ENCODE assay signal across 22 cellular contexts in genomic region chr3:127732303-127732702, GRCh38. TPM values are rescaled to one million over a fixed set of nuclear protein-coding genes. Genes with fewer than 3 reads are reported as not detected.
DNase-seq lines count a peak whose midpoint lies in the region; ATAC-seq, FAIRE-seq and TF ChIP-seq lines count a peak whose summit lies in the region.
"Had no signal": no experiment of that assay in that cellular context is flagged by ENCODE, and none has a peak within 500 bp of the region (broad histone marks: within the 10 kb centered on the region; RNA-seq: fewer than 3 reads in every experiment).

No MANE protein-coding gene starts in this region.

- peaks cover 15% of the 10 kb centered on the region for H3K4me1 ChIP-seq in GM23338 (ENCODE audit: insufficient read depth)
- peaks cover 99% of the 10 kb centered on the region for H3K4me1 ChIP-seq in Karpas-422 (ENCODE audit: low read length)
- peaks cover 32% of the 10 kb centered on the region for H3K4me1 ChIP-seq in GM12878 (ENCODE audit: control insufficient read depth, insufficient read depth, low read length)
- H3K4me1 ChIP-seq in mesenchymal stem cell (ENCODE audit: control insufficient read depth, insufficient read depth, low read depth, low read length): peaks cover 43% of the 10 kb centered on the region
- H3K4me1 ChIP-seq in suprapubic skin: peaks cover 49% of the 10 kb centered on the region
- H3K4me1 ChIP-seq: Caco-2 had no signal

- H3K9ac ChIP-seq in Karpas-422 (ENCODE audit: low read length) (peak overlapping the region; percentile 36), GM12878 (ENCODE audit: control insufficient read depth, insufficient read depth, low read length) (peak overlapping the region; percentile 29), mesenchymal stem cell (ENCODE audit: low read length) (no peak overlapping the region)

- RAD21 ChIA-PET in GM12878 (lab: Charles Lee; ENCODE audit: unreplicated experiment): interaction anchor here (1.1 to 1.4 kb wide), 3 partner anchors 23 to 89 kb away, joined by 3 read pairs; no protein-coding TSS in a partner anchor

- no peak overlapping the region for H3K27ac Mint-ChIP-seq in GM23338
- H3K27ac Mint-ChIP-seq: activated CD4-positive, alpha-beta T cell treated with anti-CD3 and anti-CD28 coated beads for 36 hours; mesothelial cell of epicardium; T-helper 2 cell treated with Interferon-gamma antibody and Interleukin-4, amounts not matched to agents 5 μg/mL and 100 μg/mL, for 36 hours had no signal

- CTCF ChIA-PET in GM12878 (lab: Yijun Ruan, JAX): interaction anchor here (1.1 to 1.2 kb wide), 2 partner anchors 17 to 239 kb away, joined by 3 read pairs; no protein-coding TSS in a partner anchor

- peak; percentile 47 for DNase-seq in GM23338 (ENCODE audit: low spot score)
- DNase-seq in Karpas-422: no peak
- DNase-seq in GM12878 (ENCODE audit: low read depth, low spot score): no peak
- DNase-seq in mesenchymal stem cell: no peak
- DNase-seq in suprapubic skin (ENCODE audit: low spot score in 2 of 2): no peak
- DNase-seq in activated CD4-positive, alpha-beta T cell treated with anti-CD3 and anti-CD28 coated beads for 48 hours: no peak
- DNase-seq: activated CD4-positive, alpha-beta T cell treated with anti-CD3 and anti-CD28 coated beads for 36 hours; activated effector memory CD4-positive, alpha-beta T cell treated with Interleukin-2 at 50 U/mL for 16 hours; Caco-2; glutamatergic neuron; NCI-H510A; PC-9; tibial artery had no signal

- POLR2A ChIA-PET in GM12878 (lab: Charles Lee): interaction anchor here (1.0 kb wide), 1 partner anchor 21 kb away, joined by 4 read pairs; no protein-coding TSS in a partner anchor

- no peaks in the 10 kb centered on the region for H3F3A ChIP-seq in GM23338 (replicated peaks; ENCODE audit: low read depth)

- peak overlapping the region; percentile 81 for H2AK5ac ChIP-seq in mesenchymal stem cell (ENCODE audit: low read length, severe bottlenecking)

- H3K79me1 ChIP-seq in mesenchymal stem cell (replicated peaks; ENCODE audit: low read length, poor library complexity, severe bottlenecking): peaks cover 31% of the 10 kb centered on the region

- no peak overlapping the region for H3K4me2 ChIP-seq in GM23338
- peak overlapping the region; percentile 76 for H3K4me2 ChIP-seq in Karpas-422 (ENCODE audit: low read depth, low read length, poor library complexity, severe bottlenecking)
- peak overlapping the region; percentile 97 for H3K4me2 ChIP-seq in GM12878 (ENCODE audit: control insufficient read depth, insufficient read depth)
- no peak overlapping the region for H3K4me2 ChIP-seq in mesenchymal stem cell (ENCODE audit: low read length, poor library complexity, severe bottlenecking)
- H3K4me2 ChIP-seq: PC-9 had no signal

- no peaks in the 10 kb centered on the region for H3K9me3 ChIP-seq in Karpas-422 (ENCODE audit: low read length)
- no peaks in the 10 kb centered on the region for H3K9me3 ChIP-seq in GM12878 (replicated peaks; ENCODE audit: control insufficient read depth, insufficient read depth, low read length)
- no peaks in the 10 kb centered on the region for H3K9me3 ChIP-seq in mesenchymal stem cell (ENCODE audit: control insufficient read depth, low read length)
- H3K9me3 ChIP-seq in suprapubic skin: no peaks in the 10 kb centered on the region
- H3K9me3 ChIP-seq: adrenal gland, Caco-2, tibial artery had no signal

- H4K20me1 ChIP-seq in GM23338 (replicated peaks; ENCODE audit: insufficient read depth) (no peaks in the 10 kb centered on the region), Karpas-422 (ENCODE audit: insufficient read depth, low read depth, low read length) (no peaks in the 10 kb centered on the region), GM12878 (ENCODE audit: control insufficient read depth, insufficient read depth) (no peaks in the 10 kb centered on the region)

- H3K4ac ChIP-seq in mesenchymal stem cell (ENCODE audit: low read depth in 1 of 2, low read length in 2 of 2): no peak overlapping the region

- H3K4me3 Mint-ChIP-seq in GM23338: no peak overlapping the region
- H3K4me3 Mint-ChIP-seq: activated CD4-positive, alpha-beta T cell treated with anti-CD3 and anti-CD28 coated beads for 36 hours; mesothelial cell of epicardium; T-helper 2 cell treated with Interferon-gamma antibody and Interleukin-4, amounts not matched to agents 5 μg/mL and 100 μg/mL, for 36 hours had no signal

- ATAC-seq in GM23338 (peak; percentile 94), GM12878 (no peak), HG03196 (IDR thresholded peaks at IDR 0.05; ENCODE audit: unreplicated experiment) (no peak), GM19351 (IDR thresholded peaks at IDR 0.05; ENCODE audit: unreplicated experiment) (no peak)
- ATAC-seq: activated CD4-positive, alpha-beta T cell treated with anti-CD3 and anti-CD28 coated beads for 36 hours had no signal

- H2BK15ac ChIP-seq in mesenchymal stem cell (ENCODE audit: low read depth, poor library complexity, severe bottlenecking): no peak overlapping the region

- H3K27me3 Mint-ChIP-seq in GM23338 (ENCODE audit: insufficient read depth, low read depth, poor library complexity): peaks cover 1% of the 10 kb centered on the region

- TF ChIP-seq RAD21 in GM12878 (IDR thresholded peaks at IDR 0.05; ENCODE audit: insufficient read depth, low read depth, low read length): no peak

- H3K4me1 Mint-ChIP-seq in GM23338: peaks cover 36% of the 10 kb centered on the region
- H3K4me1 Mint-ChIP-seq: activated CD4-positive, alpha-beta T cell treated with anti-CD3 and anti-CD28 coated beads for 36 hours had no signal

- H3K23ac ChIP-seq in mesenchymal stem cell (ENCODE audit: low read length in 2 of 2): no peak overlapping the region

- no peak overlapping the region for H4K8ac ChIP-seq in mesenchymal stem cell (ENCODE audit: low read length)

- no peaks in the 10 kb centered on the region for H3K27me3 ChIP-seq in GM23338 (ENCODE audit: insufficient read depth)
- H3K27me3 ChIP-seq in Karpas-422 (ENCODE audit: low read length): no peaks in the 10 kb centered on the region
- no peaks in the 10 kb centered on the region for H3K27me3 ChIP-seq in GM12878 (replicated peaks in 1 of 2; ENCODE audit: control insufficient read depth in 2 of 2, insufficient read depth in 2 of 2, low read length in 1 of 2)
- no peaks in the 10 kb centered on the region for H3K27me3 ChIP-seq in mesenchymal stem cell (ENCODE audit: control insufficient read depth in 1 of 2, insufficient read depth in 1 of 2, low read length in 2 of 2)
- H3K27me3 ChIP-seq in suprapubic skin: no peaks in the 10 kb centered on the region
- H3K27me3 ChIP-seq: adrenal gland, cardiac muscle cell, tibial artery had no signal

- H3K36me3 Mint-ChIP-seq in GM23338 (ENCODE audit: low read depth): no peaks in the 10 kb centered on the region
- H3K36me3 Mint-ChIP-seq: mesothelial cell of epicardium had no signal

- no peak for FAIRE-seq in GM12878 (lab: Jason Lieb, UNC)
- FAIRE-seq: G401.6, HTR-8/SVneo, keratinocyte had no signal

- H3K27ac ChIP-seq in GM23338 (ENCODE audit: low read depth) (no peak overlapping the region), Karpas-422 (ENCODE audit: low read length) (peak overlapping the region; percentile 98), GM12878 (ENCODE audit: control insufficient read depth, insufficient read depth) (peak overlapping the region; percentile 67), mesenchymal stem cell (ENCODE audit: low read length, poor library complexity, severe bottlenecking) (no peak overlapping the region), suprapubic skin (no peak overlapping the region)
- H3K27ac ChIP-seq: adrenal gland, cardiac muscle cell, PC-9, tibial artery had no signal

- no peak overlapping the region for H2BK12ac ChIP-seq in mesenchymal stem cell (ENCODE audit: low read length in 2 of 2)

- H4K91ac ChIP-seq in mesenchymal stem cell (ENCODE audit: low read length): peak overlapping the region; percentile 43

- H3K36me3 ChIP-seq in GM23338 (ENCODE audit: insufficient read depth): no peaks in the 10 kb centered on the region
- peaks cover 8% of the 10 kb centered on the region; the same call in 1 of the 2 replicates for H3K36me3 ChIP-seq in Karpas-422 (ENCODE audit: insufficient read depth, low read length)
- peaks cover 7% of the 10 kb centered on the region in 2 experiments for H3K36me3 ChIP-seq in GM12878 (ENCODE audit: control insufficient read depth in 2 of 2, insufficient read depth in 2 of 2, low read length in 1 of 2)
- H3K36me3 ChIP-seq in mesenchymal stem cell (ENCODE audit: control insufficient read depth in 1 of 2, insufficient read depth in 2 of 2, low read depth in 1 of 2, low read length in 2 of 2): peaks cover 12 to 13% of the 10 kb centered on the region in 2 experiments
- no peaks in the 10 kb centered on the region for H3K36me3 ChIP-seq in suprapubic skin
- H3K36me3 ChIP-seq: adrenal gland, cardiac muscle cell, tibial artery had no signal

- SMC1A ChIA-PET in GM12878 (lab: Charles Lee; ENCODE audit: uncharacterized antibody, unreplicated experiment): interaction anchor here (0.8 to 2.6 kb wide), 3 partner anchors 22 to 102 kb away, joined by 3 to 16 read pairs (median 4); no protein-coding TSS in a partner anchor

- TF ChIP-seq EP300 in GM12878 (IDR thresholded peaks at IDR 0.05; ENCODE audit: borderline replicate concordance in 1 of 2, control insufficient read depth in 1 of 2, low read depth in 2 of 2, low read length in 2 of 2): no peak
- TF ChIP-seq EP300 in suprapubic skin (IDR thresholded peaks at IDR 0.05): no peak

- H3K79me2 ChIP-seq in GM23338 (replicated peaks; ENCODE audit: insufficient read depth): no peaks in the 10 kb centered on the region
- H3K79me2 ChIP-seq in Karpas-422 (ENCODE audit: low read length): peaks cover 85% of the 10 kb centered on the region
- H3K79me2 ChIP-seq in GM12878 (ENCODE audit: control insufficient read depth, insufficient read depth, low read length): peaks cover 86% of the 10 kb centered on the region

- peak overlapping the region in 1 of 2 experiments; percentile 41 for H3K18ac ChIP-seq in mesenchymal stem cell (ENCODE audit: low read depth in 1 of 2, low read length in 2 of 2)

- no peak for TF ChIP-seq POLR2A in GM12878 (IDR thresholded peaks at IDR 0.05; ENCODE audit: low read depth, low read length)
- TF ChIP-seq POLR2A in suprapubic skin (IDR thresholded peaks at IDR 0.05): no peak

- no peak overlapping the region for H2BK120ac ChIP-seq in mesenchymal stem cell (ENCODE audit: low read depth, low read length)

- intact Hi-C loops in GM12878 (cut with micrococcal nuclease; ENCODE audit: unreplicated experiment): loop anchor here (10.0 kb wide), 1 partner anchor 322 kb away; the partner anchor contains the start of gene SEC61A1

- no peak overlapping the region for H3K14ac ChIP-seq in mesenchymal stem cell (ENCODE audit: low read length in 2 of 2)

- no peak overlapping the region for H2BK5ac ChIP-seq in mesenchymal stem cell (ENCODE audit: low read depth, low read length, poor library complexity, severe bottlenecking)

- H2AFZ ChIP-seq in GM23338 (no peak overlapping the region), Karpas-422 (ENCODE audit: low read length) (no peak overlapping the region), GM12878 (ENCODE audit: control insufficient read depth, low read depth, low read length) (no peak overlapping the region), mesenchymal stem cell (ENCODE audit: low read depth, low read length) (no peak overlapping the region)
- H2AFZ ChIP-seq: PC-9 had no signal

- in situ Hi-C loops in GM12878 (cut with MboI): no loop called here

- TF ChIP-seq CTCF in GM23338 (conservative IDR thresholded peaks at IDR 0.05; ENCODE audit: low read depth in 2 of 2) (no peak), GM12878 (IDR thresholded peaks at IDR 0.05 in 2 of 3, conservative IDR thresholded peaks at IDR 0.05 in 1 of 3; ENCODE audit: control insufficient read depth in 2 of 3, extremely low read depth in 1 of 3, insufficient read depth in 1 of 3, low read depth in 3 of 3, low read length in 3 of 3) (no peak), suprapubic skin (IDR thresholded peaks at IDR 0.05) (no peak)

- BruUV-seq in GM12878 (replicated peaks; lab: Mats Ljungman, UMichigan): no TSS peak

- H3K9me3 Mint-ChIP-seq in GM23338: no peaks in the 10 kb centered on the region
- H3K9me3 Mint-ChIP-seq: mesothelial cell of epicardium; T-helper 2 cell treated with Interferon-gamma antibody and Interleukin-4, amounts not matched to agents 5 μg/mL and 100 μg/mL, for 36 hours had no signal

- no peak overlapping the region for H3K4me3 ChIP-seq in GM23338
- H3K4me3 ChIP-seq in Karpas-422 (ENCODE audit: low read length): peak overlapping the region; percentile 70
- peak overlapping the region; percentile 77 for H3K4me3 ChIP-seq in GM12878
- no peak overlapping the region for H3K4me3 ChIP-seq in mesenchymal stem cell (ENCODE audit: insufficient read depth in 1 of 2, low read depth in 1 of 2, low read length in 2 of 2)
- H3K4me3 ChIP-seq in suprapubic skin: no peak overlapping the region
- H3K4me3 ChIP-seq: adrenal gland, cardiac muscle cell, PC-9, tibial artery had no signal

- 0 out of 2 replicates have a peak, but pooled peaks cover 4% of the 10 kb centered on the region for H3K9me2 ChIP-seq in GM23338 (ENCODE audit: insufficient read depth)
- no peaks in the 10 kb centered on the region for H3K9me2 ChIP-seq in Karpas-422 (replicated peaks; ENCODE audit: insufficient read depth, low read length)

- WGBS in GM12878 (ENCODE audit: insufficient coverage, insufficient replicate concordance, low lambda C conversion rate, missing lambda C conversion rate): 87% methylated on average over 4 of the region's 4 CpGs
- whole genome bisulfite sequencing in mesenchymal stem cell: 48% methylated on average over 4 of the region's 4 CpGs
- 88% methylated on average over 4 of the region's 4 CpGs for WGBS in suprapubic skin

RNA-seq across cellular contexts. Expression of gene ABTB1, which starts 59.6 kb away (rescaled TPM):
- 5.0 and 5.7 TPM in 2 replicates for total RNA-seq in GM23338 (2014; rRNA removed; shearing (Covaris generic))
- polyA plus RNA-seq in GM23338 (2016; fragmentation: Nextera tagmentation; extraction: Ambion mirVana) (3.7 TPM in 2 replicates), GM12878 (2011; rRNA removed) (4.1 and 7.2 TPM in 2 replicates), GM12878 (2014; fragmentation: Illumina TruSeq; extraction: Trizol) (1.0 and 2.4 TPM in 2 replicates), GM12878 (2014; fragmentation: Nextera tagmentation; extraction: Ambion mirVana) (under 1 TPM; 0.11 to 0.31 TPM), GM12878 (2014; rRNA removed) (10.2 and 12.9 TPM in 2 replicates), GM12878 (2016; fragmentation: Nextera tagmentation; extraction: Ambion mirVana) (1 to 10 TPM; 7.7 to 9.2 TPM)
- total RNA-seq in Karpas-422 (2014; rRNA removed; shearing (Covaris generic); ENCODE audit: low replicate concordance): 20.1 and 25.5 TPM in 2 replicates
- total RNA-seq in GM12878 (2013; cell fraction: nucleolus; rRNA removed): 15.1 and 16.1 TPM in 2 replicates
- total RNA-seq in GM12878 (2014; rRNA removed) (5.7 and 7.1 TPM in 2 replicates), GM12878 (2014; rRNA removed; fragmentation: Illumina TruSeq; extraction: Trizol) (1.9 and 2.1 TPM in 2 replicates), GM12878 (2021) (10.1 and 10.6 TPM in 2 replicates), suprapubic skin (10 to 100 TPM; 19.9 to 66.1 (median 35.8) TPM)
- polyA plus RNA-seq in GM12878 (2011; ENCODE audit: low read depth): 5.6 TPM
- polyA plus RNA-seq in GM12878 (2011; cell fraction: cytosol; rRNA removed): 8.9 and 12.4 TPM in 2 replicates
- 53.7 and 56.1 TPM in 2 replicates for polyA plus RNA-seq in GM12878 (2011; cell fraction: nucleus; rRNA removed)
- polyA plus RNA-seq in GM12878 (2012): 13.6 and 13.8 TPM in 2 replicates
- 6.8 and 8.2 TPM in 2 replicates for polyA minus RNA-seq in GM12878 (2011; rRNA and poly(A)+ RNA removed)
- 1.9 and 5.0 TPM in 2 replicates for polyA minus RNA-seq in GM12878 (2011; cell fraction: cytosol; rRNA and poly(A)+ RNA removed)
- 9.6 and 12.6 TPM in 2 replicates for polyA minus RNA-seq in GM12878 (2011; cell fraction: nucleus; rRNA and poly(A)+ RNA removed)
- polyA plus RNA-seq in mesenchymal stem cell (2013, experiment 1 of 2): 6.8 TPM
- 6.6 TPM for polyA plus RNA-seq in mesenchymal stem cell (2013, experiment 2 of 2)

Comparison
In these comparisons a context has a peak if more than half of its experiments do, and no peak if none do; other contexts are left out.
1. H3K27ac ChIP-seq: peak in Karpas-422 (single experiment) and GM12878 (single experiment); none in GM23338 (single experiment), mesenchymal stem cell (single experiment) and suprapubic skin (single experiment).
2. H3K4me2 ChIP-seq: peak in Karpas-422 (single experiment) and GM12878 (single experiment); none in GM23338 (single experiment) and mesenchymal stem cell (single experiment).
3. H3K4me3 ChIP-seq: peak in Karpas-422 (single experiment) and GM12878 (single experiment); none in GM23338 (single experiment), mesenchymal stem cell (0 of 2) and suprapubic skin (single experiment).